Comparison of ENCODE assay signal across 1 cellular context in genomic region chr11:85970593-85970992, GRCh38.
TF ChIP-seq lines count a peak whose summit lies in the region.

No MANE protein-coding gene starts in this region.

TF ChIP-seq in HepG2, 621 proteins besides CTCF, POLR2A, EP300 and RAD21 (continued from another document):
- TF ChIP-seq ZNF687 (CRISPR knock-in tag; IDR thresholded peaks at IDR 0.05) = peak; percentile 24; the same call in 1 of the 2 replicates
- TF ChIP-seq HDAC1 (CRISPR knock-in tag; IDR thresholded peaks at IDR 0.05) = peak; percentile 30; the same call in 1 of the 2 replicates
- TF ChIP-seq MTF1 (CRISPR knock-in tag; IDR thresholded peaks at IDR 0.05) = no peak
- TF ChIP-seq MZF1 (CRISPR knock-in tag; IDR thresholded peaks at IDR 0.05; ENCODE audit: borderline replicate concordance) = no peak
- no peak for TF ChIP-seq ZBTB3 (CRISPR knock-in tag; IDR thresholded peaks at IDR 0.05; ENCODE audit: borderline replicate concordance, low read depth)
- TF ChIP-seq ZSCAN31 (CRISPR knock-in tag; IDR thresholded peaks at IDR 0.05; ENCODE audit: low read depth) = no peak
- TF ChIP-seq ZNF740 (CRISPR knock-in tag; IDR thresholded peaks at IDR 0.05) = no peak
- 0 out of 2 replicates have a peak, but pooled peaks have one; percentile 23 for TF ChIP-seq MAX (IDR thresholded peaks at IDR 0.05)
- TF ChIP-seq PPARG (CRISPR knock-in tag; conservative IDR thresholded peaks at IDR 0.05) = peak; percentile 68
- no peak for TF ChIP-seq DMAP1 (CRISPR knock-in tag; IDR thresholded peaks at IDR 0.05)
- TF ChIP-seq SOX6 (IDR thresholded peaks at IDR 0.05) = no peak
- peak; percentile 82 for TF ChIP-seq SOX6 (CRISPR knock-in tag; IDR thresholded peaks at IDR 0.05)
- no peak for TF ChIP-seq RNF2 (conservative IDR thresholded peaks at IDR 0.05; ENCODE audit: low read depth)
- peak; percentile 79 for TF ChIP-seq HDAC2 (CRISPR knock-in tag; IDR thresholded peaks at IDR 0.05)
